Comparison of ENCODE assay signal across 3 cellular contexts in the genomic region with DNA sequence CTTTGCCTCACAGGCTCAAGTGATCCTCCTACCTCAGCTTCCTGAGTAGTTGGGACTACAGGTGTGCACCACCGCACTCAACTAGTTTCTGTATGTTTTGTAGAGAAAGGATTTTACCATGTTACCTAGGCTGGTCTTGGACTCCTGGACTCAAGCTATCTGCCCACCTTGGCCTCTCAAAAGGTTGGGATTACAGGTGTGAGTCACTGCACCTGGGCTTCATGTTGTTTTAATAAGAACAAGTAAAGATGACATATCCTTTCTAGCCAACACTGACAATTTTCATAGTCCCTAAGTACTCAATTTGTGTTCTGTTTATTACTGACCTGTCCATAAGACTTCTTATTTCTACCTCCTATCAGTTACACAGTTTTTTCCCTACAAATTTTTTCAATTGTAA.
TF ChIP-seq lines count a peak whose summit lies in the region.

No MANE protein-coding gene starts in this region.

TF ChIP-seq in SK-N-SH, 30 proteins besides CTCF, POLR2A, EP300 and RAD21 (continued from another document):
- no peak for TF ChIP-seq ZBTB33 (IDR thresholded peaks at IDR 0.05; ENCODE audit: borderline replicate concordance, low read depth)
- no peak for TF ChIP-seq SIN3A (IDR thresholded peaks at IDR 0.05; ENCODE audit: borderline replicate concordance, low read depth, low read length)
- TF ChIP-seq SMC3 (IDR thresholded peaks at IDR 0.05; ENCODE audit: low read depth, low read length), result no peak
- TF ChIP-seq USF2 (IDR thresholded peaks at IDR 0.05; ENCODE audit: borderline replicate concordance, low read depth, low read length), result no peak
- no peak for TF ChIP-seq CHD2 (IDR thresholded peaks at IDR 0.05; ENCODE audit: low read length, partially characterized antibody)
- TF ChIP-seq, protein P1, sequence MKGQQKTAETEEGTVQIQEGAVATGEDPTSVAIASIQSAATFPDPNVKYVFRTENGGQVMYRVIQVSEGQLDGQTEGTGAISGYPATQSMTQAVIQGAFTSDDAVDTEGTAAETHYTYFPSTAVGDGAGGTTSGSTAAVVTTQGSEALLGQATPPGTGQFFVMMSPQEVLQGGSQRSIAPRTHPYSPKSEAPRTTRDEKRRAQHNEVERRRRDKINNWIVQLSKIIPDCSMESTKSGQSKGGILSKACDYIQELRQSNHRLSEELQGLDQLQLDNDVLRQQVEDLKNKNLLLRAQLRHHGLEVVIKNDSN (IDR thresholded peaks at IDR 0.05; ENCODE audit: borderline replicate concordance, low read depth), result no peak

TF ChIP-seq in SK-N-SH treated with all-trans-retinoic acid at 6 μM for 48 hours, 23 proteins besides CTCF, POLR2A, EP300 and RAD21 (continued from another document):
- TF ChIP-seq, protein P2, sequence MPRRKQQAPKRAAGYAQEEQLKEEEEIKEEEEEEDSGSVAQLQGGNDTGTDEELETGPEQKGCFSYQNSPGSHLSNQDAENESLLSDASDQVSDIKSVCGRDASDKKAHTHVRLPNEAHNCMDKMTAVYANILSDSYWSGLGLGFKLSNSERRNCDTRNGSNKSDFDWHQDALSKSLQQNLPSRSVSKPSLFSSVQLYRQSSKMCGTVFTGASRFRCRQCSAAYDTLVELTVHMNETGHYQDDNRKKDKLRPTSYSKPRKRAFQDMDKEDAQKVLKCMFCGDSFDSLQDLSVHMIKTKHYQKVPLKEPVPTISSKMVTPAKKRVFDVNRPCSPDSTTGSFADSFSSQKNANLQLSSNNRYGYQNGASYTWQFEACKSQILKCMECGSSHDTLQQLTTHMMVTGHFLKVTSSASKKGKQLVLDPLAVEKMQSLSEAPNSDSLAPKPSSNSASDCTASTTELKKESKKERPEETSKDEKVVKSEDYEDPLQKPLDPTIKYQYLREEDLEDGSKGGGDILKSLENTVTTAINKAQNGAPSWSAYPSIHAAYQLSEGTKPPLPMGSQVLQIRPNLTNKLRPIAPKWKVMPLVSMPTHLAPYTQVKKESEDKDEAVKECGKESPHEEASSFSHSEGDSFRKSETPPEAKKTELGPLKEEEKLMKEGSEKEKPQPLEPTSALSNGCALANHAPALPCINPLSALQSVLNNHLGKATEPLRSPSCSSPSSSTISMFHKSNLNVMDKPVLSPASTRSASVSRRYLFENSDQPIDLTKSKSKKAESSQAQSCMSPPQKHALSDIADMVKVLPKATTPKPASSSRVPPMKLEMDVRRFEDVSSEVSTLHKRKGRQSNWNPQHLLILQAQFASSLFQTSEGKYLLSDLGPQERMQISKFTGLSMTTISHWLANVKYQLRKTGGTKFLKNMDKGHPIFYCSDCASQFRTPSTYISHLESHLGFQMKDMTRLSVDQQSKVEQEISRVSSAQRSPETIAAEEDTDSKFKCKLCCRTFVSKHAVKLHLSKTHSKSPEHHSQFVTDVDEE (CRISPR knock-in tag; IDR thresholded peaks at IDR 0.05), result no peak
- TF ChIP-seq CSDC2 (CRISPR knock-in tag; IDR thresholded peaks at IDR 0.05) (no peak), ISL1 (CRISPR knock-in tag; IDR thresholded peaks at IDR 0.05) (no peak), ZFP3 (CRISPR knock-in tag; IDR thresholded peaks at IDR 0.05) (no peak), GLIS3 (CRISPR knock-in tag; IDR thresholded peaks at IDR 0.05) (no peak), CREB5 (CRISPR knock-in tag; IDR thresholded peaks at IDR 0.05; ENCODE audit: low read depth) (no peak), OSR1 (CRISPR knock-in tag; IDR thresholded peaks at IDR 0.05) (no peak), CSRNP3 (CRISPR knock-in tag; IDR thresholded peaks at IDR 0.05) (no peak), POU6F1 (CRISPR knock-in tag; IDR thresholded peaks at IDR 0.05; ENCODE audit: borderline replicate concordance, low read depth) (no peak), ZNF565 (CRISPR knock-in tag; conservative IDR thresholded peaks at IDR 0.05; ENCODE audit: low read depth) (no peak), ZNF70 (CRISPR knock-in tag; IDR thresholded peaks at IDR 0.05) (no peak)

TF ChIP-seq in HEK293T, 16 proteins besides CTCF, POLR2A, EP300 and RAD21 (continued from another document):
- TF ChIP-seq FOXM1 (IDR thresholded peaks at IDR 0.05; ENCODE audit: borderline replicate concordance), result no peak
- TF ChIP-seq ZNF384 (IDR thresholded peaks at IDR 0.05), result no peak
- TF ChIP-seq CTBP1 (IDR thresholded peaks at IDR 0.05; ENCODE audit: borderline replicate concordance), result no peak
- TF ChIP-seq LEF1 (IDR thresholded peaks at IDR 0.05; ENCODE audit: borderline replicate concordance), result no peak
- TF ChIP-seq HDGF (IDR thresholded peaks at IDR 0.05; ENCODE audit: borderline replicate concordance), result no peak
- no peak for TF ChIP-seq ARNT (IDR thresholded peaks at IDR 0.05)
- no peak for TF ChIP-seq BHLHE40 (IDR thresholded peaks at IDR 0.05; ENCODE audit: borderline replicate concordance)
- TF ChIP-seq L3MBTL2 (conservative IDR thresholded peaks at IDR 0.05), result no peak
- no peak for TF ChIP-seq FOXK2 (IDR thresholded peaks at IDR 0.05)
- no peak for TF ChIP-seq SP1 (IDR thresholded peaks at IDR 0.05)
